8 cellular contexts compared by ENCODE assay signal in genomic region chr3:138118863-138119766, GRCh38. TPM values are rescaled to one million over a fixed set of nuclear protein-coding genes. Genes with fewer than 3 reads are reported as not detected.
DNase-seq lines count a peak whose midpoint lies in the region; ATAC-seq and TF ChIP-seq lines count a peak whose summit lies in the region.

No MANE protein-coding gene starts in this region.

- intact Hi-C loops in activated CD4-positive, alpha-beta T cell treated with anti-CD3 and anti-CD28 coated beads for 36 hours (cut with DNase I, micrococcal nuclease) = loop anchor here (1.0 kb wide), 1 partner anchor 51 kb away; no protein-coding TSS in a partner anchor
- intact Hi-C loops in colonic mucosa (cut with DNase I) = loop anchor here (2.0 kb wide), 1 partner anchor 50 kb away; no protein-coding TSS in a partner anchor
- intact Hi-C loops in lower leg skin (cut with DNase I; ENCODE audit: low total_unique reads) = no loop called here

- no peaks in the 10 kb centered on the region for H3K9me3 ChIP-seq in colonic mucosa

- no peak overlapping the region for H3K4me3 ChIP-seq in colonic mucosa
- H3K4me3 ChIP-seq in lower leg skin (ENCODE audit: low read depth, poor library complexity, severe bottlenecking) = no peak overlapping the region

- no peaks in the 10 kb centered on the region for H3K4me1 ChIP-seq in colonic mucosa

- H3K27ac ChIP-seq in colonic mucosa = no peak overlapping the region

- no peaks in the 10 kb centered on the region for H3K36me3 ChIP-seq in colonic mucosa

- H3K9ac ChIP-seq in colonic mucosa (ENCODE audit: low read depth in 2 of 2, low read length in 2 of 2) = no peak overlapping the region

- TF ChIP-seq POLR2A in lower leg skin (IDR thresholded peaks at IDR 0.05) = no peak

- POLR2A ChIA-PET in activated CD4-positive, alpha-beta T cell treated with anti-CD3 and anti-CD28 coated beads for 36 hours (lab: Charles Lee) = no interaction called here

- H3K9me3 Mint-ChIP-seq in activated CD4-positive, alpha-beta T cell treated with anti-CD3 and anti-CD28 coated beads for 36 hours (ENCODE audit: low read depth) = no peaks in the 10 kb centered on the region

- no peaks in the 10 kb centered on the region for H3K27me3 ChIP-seq in colonic mucosa

- ATAC-seq in GM19043 (IDR thresholded peaks at IDR 0.05; ENCODE audit: low read depth, unreplicated experiment) = peak; percentile 53
- ATAC-seq in HG03354 (IDR thresholded peaks at IDR 0.05; ENCODE audit: poor library complexity, severe bottlenecking, unreplicated experiment) = peak; percentile 72
- peak; percentile 72 for ATAC-seq in activated CD4-positive, alpha-beta T cell treated with anti-CD3 and anti-CD28 coated beads for 36 hours

- DNase-seq in Ammon's horn (ENCODE audit: low spot score) (peak; percentile 81), NCI-H446 (lab: John Stamatoyannopoulos, UW) (peak; percentile 46 to 81), colonic mucosa (peak; percentile 75), lower leg skin (ENCODE audit: low spot score in 2 of 2) (peak; percentile 79 to 94)
- peak; percentile 77 for DNase-seq in activated CD4-positive, alpha-beta T cell treated with anti-CD3 and anti-CD28 coated beads for 36 hours
- DNase-seq in stimulated activated CD8-positive, alpha-beta memory T cell treated with anti-CD3 and anti-CD28 coated beads, Interleukin-15, amount 100 ng/mL, for 48 hours (ENCODE audit: low read depth in 2 of 2) = peak; percentile 17 to 32

- H3K27ac Mint-ChIP-seq in activated CD4-positive, alpha-beta T cell treated with anti-CD3 and anti-CD28 coated beads for 36 hours = no peak overlapping the region

- no peak overlapping the region for H3K4me3 Mint-ChIP-seq in activated CD4-positive, alpha-beta T cell treated with anti-CD3 and anti-CD28 coated beads for 36 hours

- CTCF ChIA-PET in activated CD4-positive, alpha-beta T cell treated with anti-CD3 and anti-CD28 coated beads for 36 hours (lab: Charles Lee) = interaction anchor here (0.6 to 3.7 kb wide), 21 partner anchors 8 to 1803 kb away, joined by 3 to 42 read pairs (median 4); partner anchors contain the start of gene A4GNT

- peaks cover 4% of the 10 kb centered on the region for H3K4me1 Mint-ChIP-seq in activated CD4-positive, alpha-beta T cell treated with anti-CD3 and anti-CD28 coated beads for 36 hours

- H3K27me3 Mint-ChIP-seq in activated CD4-positive, alpha-beta T cell treated with anti-CD3 and anti-CD28 coated beads for 36 hours = peaks cover 20% of the 10 kb centered on the region

- H3K36me3 Mint-ChIP-seq in activated CD4-positive, alpha-beta T cell treated with anti-CD3 and anti-CD28 coated beads for 36 hours (ENCODE audit: low read depth) = no peaks in the 10 kb centered on the region

- TF ChIP-seq CTCF in colonic mucosa (IDR thresholded peaks at IDR 0.05) (peak; percentile 66), lower leg skin (IDR thresholded peaks at IDR 0.05) (no peak)

- 35% methylated on average over 11 of the region's 11 CpGs for WGBS in lower leg skin, 2 donors

RNA-seq across cellular contexts. Expression of gene DZIP1L, which starts 3.7 kb away (rescaled TPM):
- not detected for total RNA-seq in activated CD4-positive, alpha-beta T cell treated with anti-CD3 and anti-CD28 coated beads for 36 hours
- under 1 TPM; 0.69 to 0.89 TPM for total RNA-seq in colonic mucosa
- 10 to 100 TPM; 10.9 to 45.0 (median 16.4) TPM for total RNA-seq in lower leg skin

RNA-seq across cellular contexts. Expression of gene A4GNT, which starts 13.1 kb away (rescaled TPM):
- total RNA-seq in activated CD4-positive, alpha-beta T cell treated with anti-CD3 and anti-CD28 coated beads for 36 hours = not detected
- total RNA-seq in colonic mucosa (not detected), lower leg skin (not detected)

RNA-seq across cellular contexts. Expression of gene DBR1, which starts 55.6 kb away (rescaled TPM):
- 10 to 100 TPM; 16.4 to 22.0 TPM for total RNA-seq in activated CD4-positive, alpha-beta T cell treated with anti-CD3 and anti-CD28 coated beads for 36 hours
- 10 to 100 TPM; 10.5 to 18.7 TPM for total RNA-seq in colonic mucosa
- total RNA-seq in lower leg skin = 10 to 100 TPM in 3 of 4 donors, 1 to 10 TPM in 1; 9.1 to 13.9 (median 11.9) TPM

Comparison
In these comparisons a context has a peak if more than half of its experiments do, and no peak if none do; other contexts are left out.
1. DNase-seq: peak in every context shown above with its lines; median percentile 86 in lower leg skin; 81 in Ammon's horn; 77 in activated CD4-positive, alpha-beta T cell treated with anti-CD3 and anti-CD28 coated beads for 36 hours; 75 in colonic mucosa; 64 in NCI-H446; 24 in stimulated activated CD8-positive, alpha-beta memory T cell treated with anti-CD3 and anti-CD28 coated beads, Interleukin-15, amount 100 ng/mL, for 48 hours.
2. RNA of gene DZIP1L, which starts 3.7 kb away (total RNA-seq): 10.9 to 45.0 TPM in lower leg skin; 0.69 to 0.89 TPM in colonic mucosa and not detected in activated CD4-positive, alpha-beta T cell treated with anti-CD3 and anti-CD28 coated beads for 36 hours; every median in the first group is over 4 times any median in the second.
3. Peak in every context shown above with its lines, with median percentiles within 50 percentile points of each other: ATAC-seq.